Comparison of ENCODE assay signal across 14 cellular contexts in the genomic region with DNA sequence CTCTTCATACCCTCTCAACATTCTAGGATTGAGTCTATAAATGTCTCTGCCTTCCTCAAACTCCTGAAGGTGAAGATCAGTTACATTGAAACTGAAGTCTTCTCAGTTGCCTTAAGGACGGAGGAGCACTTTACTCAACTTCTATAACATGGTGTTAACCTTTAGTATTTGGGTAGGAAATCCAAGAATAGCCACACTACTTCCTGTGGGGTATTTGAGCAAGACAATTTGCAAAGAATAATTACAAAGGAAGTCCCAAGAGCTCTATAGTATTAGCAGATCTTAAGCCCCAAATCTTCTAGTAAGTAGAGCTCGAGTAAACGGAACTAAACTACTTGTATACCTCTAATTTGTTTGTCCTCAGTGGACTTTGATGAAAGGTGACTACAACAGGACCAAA.
DNase-seq lines count a peak whose midpoint lies in the region; ATAC-seq, FAIRE-seq and TF ChIP-seq lines count a peak whose summit lies in the region.
"Had no signal": no experiment of that assay in that cellular context is flagged by ENCODE, and none has a peak within 500 bp of the region (broad histone marks: within the 10 kb centered on the region; RNA-seq: fewer than 3 reads in every experiment).

No MANE protein-coding gene starts in this region.

- H3K27me3 ChIP-seq in small intestine (ENCODE audit: control insufficient read depth in 2 of 2, insufficient read depth in 2 of 2, low read length in 2 of 2): no peaks in the 10 kb centered on the region
- H3K27me3 ChIP-seq: tibial artery had no signal

- H3K4me3 ChIP-seq in small intestine (ENCODE audit: low read depth in 1 of 2, low read length in 2 of 2) (no peak overlapping the region), coronary artery (no peak overlapping the region)
- H3K4me3 ChIP-seq: tibial artery had no signal

- no peak for DNase-seq in activated T-cell treated with anti-CD3 and anti-CD28 coated beads, Interleukin-2, amount 50 U/mL, for 24 hours
- DNase-seq in activated T-cell treated with anti-CD3 and anti-CD28 coated beads, Interleukin-2, amount 50 U/mL, for 48 hours: no peak
- DNase-seq in NOMO-1 treated with dmso at 0.1 percent for 144 hours (lab: John Stamatoyannopoulos, UW; ENCODE audit: unreplicated experiment) (peak; percentile 58), small intestine (peak; percentile 24), coronary artery (ENCODE audit: low spot score) (no peak), NCI-H2171 (lab: John Stamatoyannopoulos, UW) (no peak)
- no peak for DNase-seq in stimulated activated CD4-positive, alpha-beta T cell treated with anti-CD3 and anti-CD28 coated beads, Interleukin-1b, Interleukin-23, amount 100 ng/mL, for 48 hours
- DNase-seq: activated CD8-positive, alpha-beta memory T cell treated with anti-CD3 and anti-CD28 coated beads, Interleukin-2, amount 50 U/mL, for 4 hours; mesenchymal stem cell; NCI-H1694 treated with DMSO at 0.1 percent for 48 hours; T1000; tibial artery had no signal

- H3K4me1 ChIP-seq in small intestine (ENCODE audit: control insufficient read depth in 2 of 2, insufficient read depth in 1 of 2, low read depth in 1 of 2, low read length in 1 of 2): no peaks in the 10 kb centered on the region
- H3K4me1 ChIP-seq: tibial artery had no signal

- H3K36me3 ChIP-seq in small intestine (ENCODE audit: control insufficient read depth in 2 of 2, insufficient read depth in 2 of 2, low read length in 2 of 2): peaks cover 9 to 18% of the 10 kb centered on the region in 2 donors

- H3K9me3 Mint-ChIP-seq in activated T-cell treated with anti-CD3 and anti-CD28 coated beads, Interleukin-2, amount 50 U/mL, for 24 hours: no peaks in the 10 kb centered on the region

- H3K27ac ChIP-seq in small intestine (ENCODE audit: low read depth in 1 of 2, low read length in 1 of 2) (no peak overlapping the region), coronary artery (no peak overlapping the region)
- H3K27ac ChIP-seq: tibial artery had no signal

- no peak for FAIRE-seq in small intestine (lab: Jason Lieb, UNC)
- FAIRE-seq: bronchial epithelial cell had no signal

- H3K4me3 Mint-ChIP-seq in activated T-cell treated with anti-CD3 and anti-CD28 coated beads, Interleukin-2, amount 50 U/mL, for 24 hours: no peak overlapping the region

- H3K27me3 Mint-ChIP-seq in activated T-cell treated with anti-CD3 and anti-CD28 coated beads, Interleukin-2, amount 50 U/mL, for 24 hours: no peaks in the 10 kb centered on the region

- peaks cover 18% of the 10 kb centered on the region for H3K4me1 Mint-ChIP-seq in activated T-cell treated with anti-CD3 and anti-CD28 coated beads, Interleukin-2, amount 50 U/mL, for 24 hours (ENCODE audit: low read depth)

- H3K9me3 ChIP-seq in small intestine (ENCODE audit: control insufficient read depth, low read depth): no peaks in the 10 kb centered on the region
- H3K9me3 ChIP-seq: tibial artery had no signal

- no peak for TF ChIP-seq CTCF in coronary artery (IDR thresholded peaks at IDR 0.05)

- peak overlapping the region; percentile 44 for H3K27ac Mint-ChIP-seq in activated T-cell treated with anti-CD3 and anti-CD28 coated beads, Interleukin-2, amount 50 U/mL, for 24 hours

- H3K36me3 Mint-ChIP-seq in activated T-cell treated with anti-CD3 and anti-CD28 coated beads, Interleukin-2, amount 50 U/mL, for 24 hours (ENCODE audit: low read depth): peaks cover 89% of the 10 kb centered on the region

- peak; percentile 73 for ATAC-seq in GM21619 (IDR thresholded peaks at IDR 0.05; ENCODE audit: unreplicated experiment)

- 68 to 85% (median 80%) methylated on average over 3 of the region's 3 CpGs for WGBS in small intestine, 3 donors

Comparison
In these comparisons a context has a peak if more than half of its experiments do, and no peak if none do; other contexts are left out.
1. DNase-seq: peak in NOMO-1 treated with dmso at 0.1 percent for 144 hours (single experiment) and small intestine (single experiment); none in activated T-cell treated with anti-CD3 and anti-CD28 coated beads, Interleukin-2, amount 50 U/mL, for 24 hours (single experiment), activated T-cell treated with anti-CD3 and anti-CD28 coated beads, Interleukin-2, amount 50 U/mL, for 48 hours (0 of 2), coronary artery (single experiment), NCI-H2171 (single experiment) and stimulated activated CD4-positive, alpha-beta T cell treated with anti-CD3 and anti-CD28 coated beads, Interleukin-1b, Interleukin-23, amount 100 ng/mL, for 48 hours (single experiment).